ENCODE assay signal across 9 cellular contexts in the genomic region with DNA sequence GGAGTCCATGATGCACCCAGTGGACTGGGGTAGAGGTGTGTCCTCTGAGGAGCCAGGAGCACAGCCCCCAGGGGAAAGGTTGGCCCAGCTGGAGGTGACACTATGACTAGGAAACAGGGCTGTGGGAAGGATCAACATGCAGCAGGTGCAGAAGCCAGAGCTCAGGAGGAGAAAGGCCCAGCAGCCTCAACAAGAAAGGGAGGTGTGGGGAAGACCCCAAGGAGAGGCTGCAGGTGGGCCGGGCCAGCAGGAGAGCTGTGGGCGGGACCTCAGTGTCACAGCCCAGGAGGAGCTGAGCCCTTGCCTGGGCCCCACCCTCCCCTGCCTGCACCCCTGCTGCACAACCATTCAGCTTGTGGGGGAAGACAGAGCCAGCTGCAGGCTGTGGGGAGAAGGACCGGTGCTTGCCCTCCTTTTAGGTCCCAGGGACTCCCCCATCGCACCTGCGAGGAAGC. TPM values are rescaled to one million over a fixed set of nuclear protein-coding genes. Genes with fewer than 3 reads are reported as not detected.
A peak's percentile ranks its signal among the peaks of the same experiment; 100 is the strongest.
DNase-seq lines count a peak whose midpoint lies in the region; ATAC-seq, FAIRE-seq and TF ChIP-seq lines count a peak whose summit lies in the region.
"Had no signal": no experiment of that assay in that cellular context is flagged by ENCODE, and none has a peak within 500 bp of the region (broad histone marks: within the 10 kb centered on the region; RNA-seq: fewer than 3 reads in every experiment).

No MANE protein-coding gene starts in this region.

- FAIRE-seq in GM12891 (lab: Jason Lieb, UNC) = peak; percentile 90

- ATAC-seq in GM21447 (IDR thresholded peaks at IDR 0.05; ENCODE audit: unreplicated experiment) = peak; percentile 80
- peak; percentile 70 for ATAC-seq in memory B cell (ENCODE audit: low read depth)

- H3K4me3 Mint-ChIP-seq in memory B cell = no peak overlapping the region
- H3K4me3 Mint-ChIP-seq: activated naive CD4-positive, alpha-beta T cell treated with anti-CD3 and anti-CD28 coated beads, Interleukin-2, amount 50 U/mL, for 24 hours had no signal

- no peak overlapping the region for H3K27ac Mint-ChIP-seq in memory B cell
- H3K27ac Mint-ChIP-seq: activated naive CD4-positive, alpha-beta T cell treated with anti-CD3 and anti-CD28 coated beads, Interleukin-2, amount 50 U/mL, for 24 hours had no signal

- peak; percentile 74 for DNase-seq in GM12891 (ENCODE audit: insufficient read length, low spot score)
- DNase-seq in NCI-H345 (lab: John Stamatoyannopoulos, UW) = peak; percentile 72
- peak in 1 of 2 donors; percentile 10 for DNase-seq in memory B cell (ENCODE audit: low spot score in 2 of 2)
- DNase-seq in superior temporal gyrus (ENCODE audit: extremely low spot score) = no peak
- DNase-seq in NCI-H1694 treated with DMSO at 0.1 percent for 48 hours (lab: John Stamatoyannopoulos, UW) = no peak
- DNase-seq in DMS79 (lab: John Stamatoyannopoulos, UW) = no peak
- DNase-seq: NCI-H2081 treated with DMSO at 0.1 percent for 48 hours had no signal

- H3K9me3 Mint-ChIP-seq in memory B cell = no peaks in the 10 kb centered on the region
- H3K9me3 Mint-ChIP-seq: activated naive CD4-positive, alpha-beta T cell treated with anti-CD3 and anti-CD28 coated beads, Interleukin-2, amount 50 U/mL, for 24 hours had no signal

- TF ChIP-seq POLR2A in GM12891 (IDR thresholded peaks at IDR 0.05; ENCODE audit: low read depth, low read length) = no peak

- no peaks in the 10 kb centered on the region for H3K36me3 Mint-ChIP-seq in memory B cell
- H3K36me3 Mint-ChIP-seq: activated naive CD4-positive, alpha-beta T cell treated with anti-CD3 and anti-CD28 coated beads, Interleukin-2, amount 50 U/mL, for 24 hours had no signal

- H3K27me3 Mint-ChIP-seq in memory B cell = peaks cover 4% of the 10 kb centered on the region
- H3K27me3 Mint-ChIP-seq: activated naive CD4-positive, alpha-beta T cell treated with anti-CD3 and anti-CD28 coated beads, Interleukin-2, amount 50 U/mL, for 24 hours had no signal

- H3K4me1 Mint-ChIP-seq in memory B cell = peaks cover 18% of the 10 kb centered on the region

TF ChIP-seq in GM12891, 5 proteins besides CTCF, POLR2A, EP300 and RAD21:
- TF ChIP-seq TAF1 (IDR thresholded peaks at IDR 0.05; ENCODE audit: low read depth, low read length) = no peak
- no peak for TF ChIP-seq PAX5 (IDR thresholded peaks at IDR 0.05; ENCODE audit: insufficient read depth, low read length, severe bottlenecking)
- TF ChIP-seq POU2F2 (IDR thresholded peaks at IDR 0.05; ENCODE audit: low read depth, low read length) = no peak
- TF ChIP-seq SPI1 (IDR thresholded peaks at IDR 0.05; ENCODE audit: low read depth, low read length) = no peak
- TF ChIP-seq POLR2AphosphoS5 (IDR thresholded peaks at IDR 0.05; ENCODE audit: low read depth, low read length) = no peak

RNA-seq across cellular contexts. Expression of a gene that starts 18.4 kb away (rescaled TPM):
- 47.3 TPM for polyA plus RNA-seq in GM12891 (2012; ENCODE audit: low read depth, missing spikeins)

Comparison
In these comparisons a context has a peak if more than half of its experiments do, and no peak if none do; other contexts are left out.
1. DNase-seq: peak in GM12891 (single experiment) and NCI-H345 (single experiment); none in superior temporal gyrus (single experiment), NCI-H1694 treated with DMSO at 0.1 percent for 48 hours (single experiment) and DMS79 (single experiment).